ENCODE assay signal across 16 cellular contexts in genomic region chr2:58812766-58813344, GRCh38.
DNase-seq lines count a peak whose midpoint lies in the region; ATAC-seq, FAIRE-seq and TF ChIP-seq lines count a peak whose summit lies in the region.
"Had no signal": no experiment of that assay in that cellular context is flagged by ENCODE, and none has a peak within 500 bp of the region (broad histone marks: within the 10 kb centered on the region; RNA-seq: fewer than 3 reads in every experiment).

No MANE protein-coding gene starts in this region.

- CTCF ChIA-PET in A549 (lab: Yijun Ruan, JAX): no interaction called here
- CTCF ChIA-PET in activated CD8-positive, alpha-beta T cell treated with anti-CD3 and anti-CD28 coated beads for 36 hours (lab: Charles Lee): no interaction called here
- CTCF ChIA-PET in T-cell (lab: Charles Lee): no interaction called here

- TF ChIP-seq CTCF in A549 (IDR thresholded peaks at IDR 0.05): no peak
- no peak for TF ChIP-seq CTCF in activated CD8-positive, alpha-beta T cell treated with anti-CD3 and anti-CD28 coated beads for 36 hours (IDR thresholded peaks at IDR 0.05)

- no peak for FAIRE-seq in A549 (lab: Jason Lieb, UNC)
- FAIRE-seq: H1 had no signal

- H3K36me3 Mint-ChIP-seq in activated CD8-positive, alpha-beta T cell treated with anti-CD3 and anti-CD28 coated beads for 36 hours (ENCODE audit: low read depth): no peaks in the 10 kb centered on the region
- H3K36me3 Mint-ChIP-seq in T-cell: no peaks in the 10 kb centered on the region
- H3K36me3 Mint-ChIP-seq: CD8-positive, alpha-beta memory T cell had no signal

- no peak overlapping the region for H3K27ac Mint-ChIP-seq in activated CD8-positive, alpha-beta T cell treated with anti-CD3 and anti-CD28 coated beads for 36 hours
- no peak overlapping the region for H3K27ac Mint-ChIP-seq in T-cell
- H3K27ac Mint-ChIP-seq: CD8-positive, alpha-beta memory T cell; HFFc6 had no signal

- no peak for DNase-seq in A549 (ENCODE audit: low read depth in 1 of 2, low spot score in 1 of 2)
- peak; percentile 39 for DNase-seq in DMS79 (lab: John Stamatoyannopoulos, UW)
- peak; percentile 64 to 77 for DNase-seq in NCI-H187 (lab: John Stamatoyannopoulos, UW)
- peak; percentile 17 for DNase-seq in NCI-H446 treated with DMSO at 0.1 percent for 48 hours (lab: John Stamatoyannopoulos, UW)
- DNase-seq in DMS53 treated with DMSO at 0.1 percent for 48 hours (lab: John Stamatoyannopoulos, UW; ENCODE audit: unreplicated experiment): no peak
- DNase-seq in activated CD8-positive, alpha-beta T cell treated with anti-CD3 and anti-CD28 coated beads for 36 hours: no peak
- DNase-seq in T-cell: no peak
- DNase-seq: CD8-positive, alpha-beta memory T cell; HFFc6; KG1; NCI-H1930; T1000 had no signal

- H3K4me1 ChIP-seq in A549: no peaks in the 10 kb centered on the region
- H3K4me1 ChIP-seq: BLaER1 had no signal

- H3K4me1 Mint-ChIP-seq in activated CD8-positive, alpha-beta T cell treated with anti-CD3 and anti-CD28 coated beads for 36 hours (ENCODE audit: low read depth): no peaks in the 10 kb centered on the region
- no peaks in the 10 kb centered on the region for H3K4me1 Mint-ChIP-seq in T-cell
- H3K4me1 Mint-ChIP-seq: CD8-positive, alpha-beta memory T cell had no signal

- no peak for TF ChIP-seq EP300 in A549 (IDR thresholded peaks at IDR 0.05)

- 8% methylated on average over 4 of the region's 4 CpGs for WGBS in A549 (ENCODE audit: missing lambda C conversion rate)

- H3K4me3 ChIP-seq in A549: no peak overlapping the region
- H3K4me3 ChIP-seq: BLaER1, SK-N-MC had no signal

- ATAC-seq in A549 (no peak), T-cell (replicated peaks in 1 of 4) (no peak)
- ATAC-seq in activated CD8-positive, alpha-beta T cell treated with anti-CD3 and anti-CD28 coated beads for 36 hours: no peak
- ATAC-seq: Right ventricle myocardium inferior had no signal

- TF ChIP-seq POLR2A in A549 (IDR thresholded peaks at IDR 0.05; ENCODE audit: low read length): no peak

- intact Hi-C loops in activated CD8-positive, alpha-beta T cell treated with anti-CD3 and anti-CD28 coated beads for 36 hours (cut with micrococcal nuclease): no loop called here

- H3K4me3 Mint-ChIP-seq in activated CD8-positive, alpha-beta T cell treated with anti-CD3 and anti-CD28 coated beads for 36 hours: no peak overlapping the region
- H3K4me3 Mint-ChIP-seq in T-cell: no peak overlapping the region
- H3K4me3 Mint-ChIP-seq: CD8-positive, alpha-beta memory T cell; HFFc6 had no signal

- H3K9me3 ChIP-seq in A549: no peaks in the 10 kb centered on the region
- H3K9me3 ChIP-seq: BLaER1 had no signal

- POLR2A ChIA-PET in A549 (lab: Yijun Ruan, JAX) (no interaction called here), T-cell (lab: Charles Lee) (no interaction called here)
- POLR2A ChIA-PET in activated CD8-positive, alpha-beta T cell treated with anti-CD3 and anti-CD28 coated beads for 36 hours (lab: Charles Lee): no interaction called here

- H3K9me3 Mint-ChIP-seq in activated CD8-positive, alpha-beta T cell treated with anti-CD3 and anti-CD28 coated beads for 36 hours: no peaks in the 10 kb centered on the region
- no peaks in the 10 kb centered on the region for H3K9me3 Mint-ChIP-seq in T-cell
- H3K9me3 Mint-ChIP-seq: HFFc6 had no signal

- no peak overlapping the region for H3K4me2 ChIP-seq in A549
- H3K4me2 ChIP-seq: BLaER1 had no signal

- TF ChIP-seq RAD21 in A549 (conservative IDR thresholded peaks at IDR 0.05 in 1 of 2, IDR thresholded peaks at IDR 0.05 in 1 of 2): no peak

- peaks cover 2% of the 10 kb centered on the region for H3K27me3 Mint-ChIP-seq in activated CD8-positive, alpha-beta T cell treated with anti-CD3 and anti-CD28 coated beads for 36 hours
- H3K27me3 Mint-ChIP-seq in T-cell: no peaks in the 10 kb centered on the region
- H3K27me3 Mint-ChIP-seq: CD8-positive, alpha-beta memory T cell had no signal

- H3K27ac ChIP-seq in A549: no peak overlapping the region
- H3K27ac ChIP-seq: BLaER1, SK-N-MC had no signal

TF ChIP-seq in A549, 52 proteins besides CTCF, POLR2A, EP300 and RAD21:
- no peak for TF ChIP-seq ZFP36 (IDR thresholded peaks at IDR 0.05; ENCODE audit: borderline replicate concordance, partially characterized antibody)
- TF ChIP-seq MAFK (IDR thresholded peaks at IDR 0.05; ENCODE audit: partially characterized antibody): peak; percentile 21

Comparison
In these comparisons a context has a peak if more than half of its experiments do, and no peak if none do; other contexts are left out.
1. DNase-seq: peak in DMS79 (single experiment), NCI-H187 (2 of 2) and NCI-H446 treated with DMSO at 0.1 percent for 48 hours (single experiment); none in A549 (0 of 2), DMS53 treated with DMSO at 0.1 percent for 48 hours (single experiment), activated CD8-positive, alpha-beta T cell treated with anti-CD3 and anti-CD28 coated beads for 36 hours (single experiment) and T-cell (0 of 34).